In genomic region chr16:12930881-12931280, GRCh38 we compare ENCODE assay signal across 35 cellular contexts. TPM values are rescaled to one million over a fixed set of nuclear protein-coding genes. Genes with fewer than 3 reads are reported as not detected.
"Had no signal": no experiment of that assay in that cellular context is flagged by ENCODE, and none has a peak within 500 bp of the region (broad histone marks: within the 10 kb centered on the region; RNA-seq: fewer than 3 reads in every experiment).

No MANE protein-coding gene starts in this region.

- H3K27me3 Mint-ChIP-seq: activated naive CD4-positive, alpha-beta T cell treated with anti-CD3 and anti-CD28 coated beads, Interleukin-2, amount 10 ng/mL, durations not matched to agents 7 days and 5 days had no signal

- H3K4me3 Mint-ChIP-seq: activated naive CD4-positive, alpha-beta T cell treated with anti-CD3 and anti-CD28 coated beads for 36 hours; activated naive CD4-positive, alpha-beta T cell treated with anti-CD3 and anti-CD28 coated beads, Interleukin-2, amount 10 ng/mL, durations not matched to agents 7 days and 5 days; activated naive CD4-positive, alpha-beta T cell treated with anti-CD3 and anti-CD28 coated beads, Interleukin-2, amount 50 U/mL, for 24 hours; activated naive CD8-positive, alpha-beta T cell; activated naive CD8-positive, alpha-beta T cell treated with anti-CD3 and anti-CD28 coated beads for 36 hours; activated naive CD8-positive, alpha-beta T cell treated with anti-CD3 and anti-CD28 coated beads, Interleukin-2, amount 10 ng/mL, durations not matched to agents 7 days and 5 days; activated naive CD8-positive, alpha-beta T cell treated with anti-CD3 and anti-CD28 coated beads, Interleukin-2, amount 50 U/mL, for 24 hours; activated T-cell treated with anti-CD3 and anti-CD28 coated beads, Interleukin-2, amount 50 U/mL, for 24 hours; activated T-cell treated with anti-CD3 and anti-CD28 coated beads, Interleukin-2, amount 50 U/mL, for 4 hours; activated T-cell treated with anti-CD3 and anti-CD28 coated beads, Interleukin-2, amount 50 U/mL, for 72 hours; activated T-helper 1 cell treated with anti-CD3 and anti-CD28 coated beads, Interleukin-12 subunit alpha, Interleukin-12 subunit beta, Interleukin-2, Interleukin-4 antibody, amounts not matched to agents 30 ng/mL and 10 ng/mL and 1 ng/mL, durations not matched to agents 14 hours and 24 hours and 36 hours; activated T-helper 17 cell treated with anti-CD3 and anti-CD28 coated beads, Interleukin-2, amount 50 U/mL, for 72 hours; brain; central memory CD8-positive, alpha-beta T cell had no signal

- H3K27ac Mint-ChIP-seq: activated naive CD4-positive, alpha-beta T cell treated with anti-CD3 and anti-CD28 coated beads for 36 hours; activated naive CD4-positive, alpha-beta T cell treated with anti-CD3 and anti-CD28 coated beads, Interleukin-2, amount 10 ng/mL, durations not matched to agents 7 days and 5 days; activated naive CD4-positive, alpha-beta T cell treated with anti-CD3 and anti-CD28 coated beads, Interleukin-2, amount 50 U/mL, for 24 hours; activated naive CD4-positive, alpha-beta T cell treated with anti-CD3 and anti-CD28 coated beads, Interleukin-2, amount 50 U/mL, for 72 hours; activated naive CD8-positive, alpha-beta T cell; activated naive CD8-positive, alpha-beta T cell treated with anti-CD3 and anti-CD28 coated beads for 36 hours; activated naive CD8-positive, alpha-beta T cell treated with anti-CD3 and anti-CD28 coated beads, Interleukin-2, amount 10 ng/mL, durations not matched to agents 7 days and 5 days; activated naive CD8-positive, alpha-beta T cell treated with anti-CD3 and anti-CD28 coated beads, Interleukin-2, amount 50 U/mL, for 24 hours; activated T-cell treated with anti-CD3 and anti-CD28 coated beads, Interleukin-2, amount 50 U/mL, for 24 hours; activated T-cell treated with anti-CD3 and anti-CD28 coated beads, Interleukin-2, amount 50 U/mL, for 72 hours; activated T-helper 1 cell treated with anti-CD3 and anti-CD28 coated beads, Interleukin-12 subunit alpha, Interleukin-12 subunit beta, Interleukin-2, Interleukin-4 antibody, amounts not matched to agents 30 ng/mL and 10 ng/mL and 1 ng/mL, durations not matched to agents 14 hours and 24 hours and 36 hours; activated T-helper 17 cell treated with anti-CD3 and anti-CD28 coated beads, Interleukin-2, amount 50 U/mL, for 72 hours; activated T-helper 2 cell treated with anti-CD3 and anti-CD28 coated beads, Interferon-gamma antibody, Interleukin-2, Interleukin-4, amounts not matched to agents 10 μg/mL and 5 μg/mL and 100 μg/mL, durations not matched to agents 14 hours and 24 hours and 36 hours; brain had no signal

- DNase-seq: activated effector memory CD4-positive, alpha-beta T cell treated with anti-CD3 and anti-CD28 coated beads, Interleukin-2, amount 50 U/mL, for 16 hours; activated effector memory CD4-positive, alpha-beta T cell treated with Interleukin-2 at 50 U/mL for 16 hours; activated gamma-delta T cell; activated gamma-delta T cell treated with Interleukin-2 at 50 U/mL for 16 hours; activated naive CD4-positive, alpha-beta T cell; activated naive CD4-positive, alpha-beta T cell treated with anti-CD3 and anti-CD28 coated beads for 36 hours; activated naive CD4-positive, alpha-beta T cell treated with anti-CD3 and anti-CD28 coated beads, Interleukin-2, amount 10 ng/mL, durations not matched to agents 7 days and 5 days; activated naive CD4-positive, alpha-beta T cell treated with anti-CD3 and anti-CD28 coated beads, Interleukin-2, amount 50 U/mL, for 16 hours; activated naive CD4-positive, alpha-beta T cell treated with Interleukin-2 at 50 U/mL for 16 hours; activated naive CD8-positive, alpha-beta T cell treated with anti-CD3 and anti-CD28 coated beads for 36 hours; activated naive CD8-positive, alpha-beta T cell treated with anti-CD3 and anti-CD28 coated beads, Interleukin-2, amount 10 ng/mL, durations not matched to agents 7 days and 5 days; activated naive CD8-positive, alpha-beta T cell treated with anti-CD3 and anti-CD28 coated beads, Interleukin-2, amount 50 U/mL, for 24 hours; activated T-cell treated with anti-CD3 and anti-CD28 coated beads, Interleukin-2, amount 50 U/mL, for 1 hour; activated T-cell treated with anti-CD3 and anti-CD28 coated beads, Interleukin-2, amount 50 U/mL, for 24 hours; activated T-cell treated with anti-CD3 and anti-CD28 coated beads, Interleukin-2, amount 50 U/mL, for 4 hours; activated T-cell treated with anti-CD3 and anti-CD28 coated beads, Interleukin-2, amount 50 U/mL, for 48 hours; activated T-cell treated with anti-CD3 and anti-CD28 coated beads, Interleukin-2, amount 50 U/mL, for 72 hours; adrenal gland; amniotic stem cell; amygdala; anterior cingulate cortex; aorta; body of pancreas; brain microvascular endothelial cell; central memory CD4-positive, alpha-beta T cell; cerebellar nuclear complex had no signal

- H3K36me3 Mint-ChIP-seq: activated naive CD4-positive, alpha-beta T cell treated with anti-CD3 and anti-CD28 coated beads, Interleukin-2, amount 10 ng/mL, durations not matched to agents 7 days and 5 days; activated naive CD4-positive, alpha-beta T cell treated with anti-CD3 and anti-CD28 coated beads, Interleukin-2, amount 50 U/mL, for 24 hours; activated naive CD4-positive, alpha-beta T cell treated with anti-CD3 and anti-CD28 coated beads, Interleukin-2, amount 50 U/mL, for 72 hours; activated naive CD8-positive, alpha-beta T cell; activated naive CD8-positive, alpha-beta T cell treated with anti-CD3 and anti-CD28 coated beads for 36 hours; activated naive CD8-positive, alpha-beta T cell treated with anti-CD3 and anti-CD28 coated beads, Interleukin-2, amount 10 ng/mL, durations not matched to agents 7 days and 5 days; brain had no signal

- H3K4me1 Mint-ChIP-seq: activated naive CD4-positive, alpha-beta T cell treated with anti-CD3 and anti-CD28 coated beads, Interleukin-2, amount 10 ng/mL, durations not matched to agents 7 days and 5 days; activated naive CD4-positive, alpha-beta T cell treated with anti-CD3 and anti-CD28 coated beads, Interleukin-2, amount 50 U/mL, for 24 hours; activated naive CD8-positive, alpha-beta T cell treated with anti-CD3 and anti-CD28 coated beads for 36 hours; activated naive CD8-positive, alpha-beta T cell treated with anti-CD3 and anti-CD28 coated beads, Interleukin-2, amount 10 ng/mL, durations not matched to agents 7 days and 5 days; activated naive CD8-positive, alpha-beta T cell treated with anti-CD3 and anti-CD28 coated beads, Interleukin-2, amount 50 U/mL, for 24 hours; activated T-helper 17 cell treated with anti-CD3 and anti-CD28 coated beads, Interleukin-2, amount 50 U/mL, for 72 hours; brain; central memory CD8-positive, alpha-beta T cell had no signal

- H3K9me3 Mint-ChIP-seq: activated naive CD4-positive, alpha-beta T cell treated with anti-CD3 and anti-CD28 coated beads for 36 hours; activated naive CD4-positive, alpha-beta T cell treated with anti-CD3 and anti-CD28 coated beads, Interleukin-2, amount 10 ng/mL, durations not matched to agents 7 days and 5 days; activated naive CD8-positive, alpha-beta T cell treated with anti-CD3 and anti-CD28 coated beads, Interleukin-2, amount 10 ng/mL, durations not matched to agents 7 days and 5 days; activated T-helper 1 cell treated with anti-CD3 and anti-CD28 coated beads, Interleukin-12 subunit alpha, Interleukin-12 subunit beta, Interleukin-2, Interleukin-4 antibody, amounts not matched to agents 30 ng/mL and 10 ng/mL and 1 ng/mL, durations not matched to agents 14 hours and 24 hours and 36 hours; activated T-helper 17 cell treated with anti-CD3 and anti-CD28 coated beads, Interleukin-2, amount 50 U/mL, for 72 hours; activated T-helper 2 cell treated with anti-CD3 and anti-CD28 coated beads, Interferon-gamma antibody, Interleukin-2, Interleukin-4, amounts not matched to agents 10 μg/mL and 5 μg/mL and 100 μg/mL, durations not matched to agents 14 hours and 24 hours and 36 hours had no signal

RNA-seq across cellular contexts. Expression of gene SHISA9, which starts 29.5 kb away (rescaled TPM):
- polyA plus RNA-seq: cardiac muscle cell had no signal
